Comparison of ENCODE assay signal across 1 cellular context in the genomic region with DNA sequence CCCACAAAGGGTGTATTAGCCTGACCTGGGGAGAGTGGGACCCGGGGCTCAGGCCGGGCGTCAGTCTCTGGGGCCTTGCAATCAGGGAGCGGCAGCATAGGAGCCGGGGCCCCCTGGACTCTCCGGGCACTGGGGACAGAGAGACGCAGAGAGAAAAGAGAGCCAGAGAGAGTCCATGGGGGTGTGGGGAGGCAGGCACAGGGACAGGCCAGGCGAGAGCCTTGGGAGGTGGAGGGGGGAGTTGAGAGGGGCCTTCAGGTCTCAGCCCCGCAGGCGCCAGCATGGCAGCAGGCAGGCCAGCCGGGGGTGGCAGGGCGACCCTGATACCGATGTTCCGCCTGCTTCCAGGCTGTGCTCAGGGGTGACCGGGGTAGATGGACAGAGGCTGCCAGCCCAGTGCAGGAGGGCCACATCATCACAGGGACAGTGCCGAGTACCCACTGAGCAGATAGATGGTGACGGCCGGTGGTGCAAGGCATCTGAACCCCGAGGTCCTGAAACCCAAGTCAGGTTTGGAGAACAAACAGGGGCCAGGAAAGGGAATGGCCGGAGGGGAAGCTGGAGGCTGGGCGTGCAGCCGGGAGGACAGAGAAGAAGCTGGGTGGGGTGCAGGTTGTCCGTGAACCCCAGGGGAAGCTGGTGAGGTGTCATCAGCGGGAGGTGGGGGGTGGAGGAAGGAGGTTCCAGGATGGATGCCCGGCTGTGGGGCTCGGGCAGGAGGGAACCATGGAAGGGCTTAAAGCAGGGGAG.
TF ChIP-seq lines count a peak whose summit lies in the region.

No MANE protein-coding gene starts in this region.

TF ChIP-seq in H1, 55 proteins besides CTCF, POLR2A, EP300 and RAD21:
- no peak for TF ChIP-seq NRF1 (IDR thresholded peaks at IDR 0.05; ENCODE audit: low read depth, low read length)
- TF ChIP-seq POU5F1 (IDR thresholded peaks at IDR 0.05; ENCODE audit: low read depth, low read length): no peak
- no peak for TF ChIP-seq RBBP5 (IDR thresholded peaks at IDR 0.05; ENCODE audit: borderline replicate concordance, low read depth, low read length)
- TF ChIP-seq SIRT6 (IDR thresholded peaks at IDR 0.05; ENCODE audit: low read length): no peak
- no peak for TF ChIP-seq SIN3A (conservative IDR thresholded peaks at IDR 0.05 in 1 of 2, IDR thresholded peaks at IDR 0.05 in 1 of 2; ENCODE audit: low read depth in 1 of 2, low read length in 2 of 2)
- no peak for TF ChIP-seq SUZ12 (IDR thresholded peaks at IDR 0.05; ENCODE audit: low read length)
- no peak for TF ChIP-seq CBX8 (IDR thresholded peaks at IDR 0.05; ENCODE audit: borderline replicate concordance, low read depth, low read length)
- TF ChIP-seq SP4 (IDR thresholded peaks at IDR 0.05; ENCODE audit: low read length): no peak
- TF ChIP-seq RXRA (IDR thresholded peaks at IDR 0.05; ENCODE audit: insufficient read depth, low read depth, low read length): no peak
- TF ChIP-seq, protein P1, sequence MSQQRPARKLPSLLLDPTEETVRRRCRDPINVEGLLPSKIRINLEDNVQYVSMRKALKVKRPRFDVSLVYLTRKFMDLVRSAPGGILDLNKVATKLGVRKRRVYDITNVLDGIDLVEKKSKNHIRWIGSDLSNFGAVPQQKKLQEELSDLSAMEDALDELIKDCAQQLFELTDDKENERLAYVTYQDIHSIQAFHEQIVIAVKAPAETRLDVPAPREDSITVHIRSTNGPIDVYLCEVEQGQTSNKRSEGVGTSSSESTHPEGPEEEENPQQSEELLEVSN (IDR thresholded peaks at IDR 0.05): no peak
- TF ChIP-seq NANOG (IDR thresholded peaks at IDR 0.05; ENCODE audit: insufficient read depth, low read depth, low read length, poor library complexity, severe bottlenecking): no peak
- no peak for TF ChIP-seq PHF8 (conservative IDR thresholded peaks at IDR 0.05; ENCODE audit: low read depth, low read length)
- TF ChIP-seq HDAC2 (IDR thresholded peaks at IDR 0.05; ENCODE audit: borderline replicate concordance in 1 of 2, low read depth in 2 of 2, low read length in 2 of 2): no peak
- no peak for TF ChIP-seq SP2 (IDR thresholded peaks at IDR 0.05; ENCODE audit: low read length)
- no peak for TF ChIP-seq ASH2L (IDR thresholded peaks at IDR 0.05; ENCODE audit: low read length)
- no peak for TF ChIP-seq TCF12 (IDR thresholded peaks at IDR 0.05; ENCODE audit: low read depth, low read length)
- no peak for TF ChIP-seq RNF2 (IDR thresholded peaks at IDR 0.05; ENCODE audit: borderline replicate concordance, low read depth, low read length, missing control alignments, poor library complexity, severe bottlenecking)
- TF ChIP-seq JUN (IDR thresholded peaks at IDR 0.05; ENCODE audit: low read depth, low read length): no peak
- no peak for TF ChIP-seq BRCA1 (IDR thresholded peaks at IDR 0.05; ENCODE audit: low read depth, low read length)
- no peak for TF ChIP-seq EZH2 (IDR thresholded peaks at IDR 0.05; ENCODE audit: low read depth, low read length, severe bottlenecking)
